Comparison of ENCODE assay signal across 9 cellular contexts in the genomic region with DNA sequence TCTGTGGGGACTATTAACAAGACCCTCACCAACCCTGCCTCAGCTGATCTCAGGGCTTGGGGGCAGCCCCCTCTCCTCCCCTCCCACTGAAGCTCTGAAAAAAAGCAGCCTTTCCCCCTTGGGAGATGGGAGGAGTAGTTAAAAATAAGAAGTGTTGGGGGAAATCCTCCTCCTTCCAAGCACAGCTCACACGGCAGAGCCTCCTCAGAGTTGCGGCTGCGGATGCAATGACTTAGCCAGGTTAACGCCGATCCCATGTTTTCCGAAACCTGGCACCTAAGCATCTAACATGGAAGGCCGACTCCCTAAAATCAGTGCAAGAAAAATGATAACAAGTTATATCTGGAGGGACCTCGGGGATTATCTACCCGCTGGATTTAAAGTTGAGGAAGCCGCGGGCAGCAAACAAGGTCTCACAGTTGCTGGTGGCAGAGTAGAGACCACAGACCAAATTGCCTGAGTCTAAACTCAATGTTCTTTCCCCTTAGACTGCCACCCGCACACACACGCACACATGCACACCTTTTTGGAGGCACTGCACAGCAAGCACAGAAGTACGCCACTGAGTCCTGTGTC. TPM values are rescaled to one million over a fixed set of nuclear protein-coding genes. Genes with fewer than 3 reads are reported as not detected.
DNase-seq lines count a peak whose midpoint lies in the region; FAIRE-seq and TF ChIP-seq lines count a peak whose summit lies in the region.
"Had no signal": no experiment of that assay in that cellular context is flagged by ENCODE, and none has a peak within 500 bp of the region (broad histone marks: within the 10 kb centered on the region; RNA-seq: fewer than 3 reads in every experiment).

No MANE protein-coding gene starts in this region.

- H3K27ac ChIP-seq in adrenal gland, result peak overlapping the region in 3 of 5 donors; percentile 30 to 77 (median 62)
- H3K27ac ChIP-seq in hepatocyte, result no peak overlapping the region
- H3K27ac ChIP-seq: parathyroid adenoma had no signal

- peaks cover 25% of the 10 kb centered on the region for H3K79me2 ChIP-seq in hepatocyte
- H3K79me2 ChIP-seq: parathyroid adenoma had no signal

- no peak for TF ChIP-seq CTCF in adrenal gland (IDR thresholded peaks at IDR 0.05)
- no peak for TF ChIP-seq CTCF in hepatocyte (IDR thresholded peaks at IDR 0.05; ENCODE audit: poor library complexity)
- no peak for TF ChIP-seq CTCF in retinal pigment epithelial cell (conservative IDR thresholded peaks at IDR 0.05; ENCODE audit: low read depth, low read length)

- H3K4me3 ChIP-seq in adrenal gland, result peak overlapping the region in 1 of 4 donors; percentile 74
- H3K4me3 ChIP-seq in hepatocyte, result peak overlapping the region; percentile 70
- peak overlapping the region; percentile 85 for H3K4me3 ChIP-seq in retinal pigment epithelial cell (ENCODE audit: low read length)

- no peaks in the 10 kb centered on the region for H3K9me2 ChIP-seq in hepatocyte (replicated peaks; ENCODE audit: insufficient read depth)

- FAIRE-seq in G401.6 (lab: Jason Lieb, UNC), result peak; percentile 8

- no peaks in the 10 kb centered on the region for H4K20me1 ChIP-seq in hepatocyte (ENCODE audit: insufficient read depth, poor library complexity, severe bottlenecking)

- whole genome bisulfite sequencing in adrenal gland, 4 donors, result 74 to 81% (median 76%) methylated on average over 4 to 14 of the region's 14 CpGs
- 40% methylated on average over 14 of the region's 14 CpGs for WGBS in hepatocyte (ENCODE audit: low lambda C conversion rate, missing lambda C conversion rate)

- no peak for TF ChIP-seq POLR2A in adrenal gland (IDR thresholded peaks at IDR 0.05)

- H3K27me3 ChIP-seq in adrenal gland (peaks cover 13% of the 10 kb centered on the region), hepatocyte (peaks cover 8% of the 10 kb centered on the region)

- DNase-seq in adrenal gland (peak in 1 of 7 donors; percentile 51), hepatocyte (ENCODE audit: low spot score) (no peak), retinal pigment epithelial cell (ENCODE audit: low read depth) (no peak), OCI-M1 (lab: John Stamatoyannopoulos, UW) (no peak), DMS 273 treated with DMSO at 0.1 percent for 48 hours (lab: John Stamatoyannopoulos, UW) (no peak), AML-193 (lab: John Stamatoyannopoulos, UW) (no peak)
- no peak for DNase-seq in NK-92 treated with Interleukin-12 subunit alpha and Interleukin-12 subunit beta, amount 100 ng/mL, for 24 hours (lab: John Stamatoyannopoulos, UW)

- H3K4me2 ChIP-seq in hepatocyte, result peak overlapping the region; percentile 97

- H3K36me3 ChIP-seq in adrenal gland (replicated peaks in 1 of 2) (no peaks in the 10 kb centered on the region), hepatocyte (replicated peaks; ENCODE audit: insufficient read depth, low read depth) (no peaks in the 10 kb centered on the region)

- peak overlapping the region; percentile 54 for H2AFZ ChIP-seq in hepatocyte

- peaks cover 13 to 15% of the 10 kb centered on the region in 2 donors for H3K4me1 ChIP-seq in adrenal gland (replicated peaks in 1 of 2)
- peaks cover 18% of the 10 kb centered on the region for H3K4me1 ChIP-seq in hepatocyte (ENCODE audit: insufficient read depth)
- H3K4me1 ChIP-seq: parathyroid adenoma had no signal

- H3K9me3 ChIP-seq in adrenal gland (replicated peaks in 1 of 3), result no peaks in the 10 kb centered on the region
- no peaks in the 10 kb centered on the region for H3K9me3 ChIP-seq in hepatocyte (ENCODE audit: low read depth)

- intact Hi-C loops in adrenal gland (cut with DNase I), result loop anchor here in 1 of 2 donors (10.0 kb wide), 1 partner anchor 257 kb away; no protein-coding TSS in a partner anchor

RNA-seq across cellular contexts. Expression of a gene that starts 1.1 kb away (rescaled TPM):
- 100 to 1,000 TPM in 6 of 8 donors, 10 to 100 TPM in 2; 81.8 to 217 (median 157) TPM for total RNA-seq in adrenal gland
- polyA plus RNA-seq in adrenal gland, result 100 to 1,000 TPM; 162 to 246 (median 205) TPM
- total RNA-seq in hepatocyte, result 283 and 291 TPM in 2 replicates
- 353 and 477 TPM in 2 replicates for polyA plus RNA-seq in hepatocyte
